13 cellular contexts compared by ENCODE assay signal in the genomic region with DNA sequence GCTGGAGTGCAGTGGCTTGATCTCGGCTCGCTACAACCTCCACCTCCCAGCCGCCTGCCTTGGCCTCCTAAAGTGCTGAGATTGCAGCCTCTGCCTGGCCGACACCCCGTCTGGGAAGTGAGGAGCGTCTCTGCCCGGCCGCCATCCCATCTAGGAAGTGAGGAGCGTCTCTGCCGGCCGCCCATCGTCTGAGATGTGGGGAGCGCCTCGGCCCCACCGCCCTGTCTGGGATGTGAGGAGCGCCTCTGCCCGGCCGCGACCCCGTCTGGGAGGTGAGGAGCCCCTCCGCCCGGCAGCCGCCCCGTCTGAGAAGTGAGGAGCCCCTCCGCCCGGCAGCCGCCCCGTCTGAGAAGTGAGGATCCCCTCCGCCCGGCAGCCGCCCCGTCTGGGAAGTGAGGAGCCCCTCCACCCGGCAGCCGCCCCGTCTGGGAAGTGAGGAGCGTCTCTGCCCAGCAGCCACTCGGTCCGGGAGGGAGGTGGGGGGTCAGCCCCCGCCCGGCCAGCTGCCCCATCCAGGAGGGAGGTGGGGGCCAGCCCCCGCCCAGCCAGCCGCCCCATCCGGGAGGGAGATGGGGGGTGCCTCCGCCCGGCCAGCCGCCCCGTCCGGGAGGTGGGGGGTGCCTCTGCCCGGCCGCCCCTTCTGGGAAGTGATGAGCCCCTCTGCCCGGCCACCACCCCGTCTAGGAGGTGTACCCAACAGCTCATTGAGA. TPM values are rescaled to one million over a fixed set of nuclear protein-coding genes. Genes with fewer than 3 reads are reported as not detected.
DNase-seq lines count a peak whose midpoint lies in the region; ATAC-seq, FAIRE-seq and TF ChIP-seq lines count a peak whose summit lies in the region.
"Not testable (repeated sequence)": the region's sequence is repeated elsewhere in the genome, so short reads cannot be mapped to it uniquely, and the experiment has no call there.
"Had no signal": no experiment of that assay in that cellular context is flagged by ENCODE, and none has a peak within 500 bp of the region (broad histone marks: within the 10 kb centered on the region; RNA-seq: fewer than 3 reads in every experiment).

No MANE protein-coding gene starts in this region.

- not testable (repeated sequence) for TF ChIP-seq EP300 in A549 (IDR thresholded peaks at IDR 0.05)

- CTCF ChIA-PET in A549 (lab: Yijun Ruan, JAX), result not testable (repeated sequence)

- POLR2A ChIA-PET in A549 (lab: Yijun Ruan, JAX), result not testable (repeated sequence)

- intact Hi-C loops in left ventricle myocardium inferior (cut with micrococcal nuclease); kidney (cut with DNase I): not testable (repeated sequence)

- not testable (repeated sequence) for H3K4me3 Mint-ChIP-seq in endodermal cell

- H3K27me3 ChIP-seq in endodermal cell (ENCODE audit: control insufficient read depth, insufficient read depth, low read length, poor library complexity, severe bottlenecking); left ventricle myocardium inferior (ENCODE audit: low read depth): not testable (repeated sequence)

- H3K27me3 Mint-ChIP-seq in endodermal cell (ENCODE audit: insufficient read depth), result not testable (repeated sequence)

- not testable (repeated sequence) for H3K9ac ChIP-seq in endodermal cell (ENCODE audit: extremely low read depth, low read length, poor library complexity, severe bottlenecking); kidney (ENCODE audit: low read length in 2 of 2)

- WGBS in A549 (ENCODE audit: missing lambda C conversion rate), result 93% methylated on average over 22 of the region's 52 CpGs
- WGBS in endodermal cell (ENCODE audit: insufficient coverage in 1 of 2, insufficient read length in 1 of 2), 2 experiments, result 90 to 94% methylated on average over 17 to 52 of the region's 52 CpGs

- not testable (repeated sequence) for H3K4me3 ChIP-seq in A549; endodermal cell (ENCODE audit: low read length); left ventricle myocardium inferior; kidney (ENCODE audit: low read length in 2 of 2)

- not testable (repeated sequence) for H3K4me1 Mint-ChIP-seq in endodermal cell

- TF ChIP-seq RAD21 in A549 (conservative IDR thresholded peaks at IDR 0.05 in 1 of 2, IDR thresholded peaks at IDR 0.05 in 1 of 2), result not testable (repeated sequence)

- peaks cover 52% of the 10 kb centered on the region for H3K36me3 ChIP-seq in endodermal cell (ENCODE audit: control insufficient read depth, insufficient read depth, low read length)
- peaks cover 46% of the 10 kb centered on the region for H3K36me3 ChIP-seq in left ventricle myocardium inferior
- H3K36me3 ChIP-seq in kidney (ENCODE audit: control insufficient read depth in 1 of 2, insufficient read depth in 2 of 2, low read length in 2 of 2), result not testable (repeated sequence)

- H3K27ac ChIP-seq in A549 (peak overlapping the region; percentile 25 to 58; a peak in 4 of 6 replicates), VCaP (peak overlapping the region; percentile 65), left ventricle myocardium inferior (replicated peaks) (peak overlapping the region; percentile 48)
- H3K27ac ChIP-seq in endodermal cell (ENCODE audit: low read depth, low read length); kidney (ENCODE audit: low read depth in 2 of 2, low read length in 2 of 2): not testable (repeated sequence)

- not testable (repeated sequence) for H3K4me2 ChIP-seq in A549

- TF ChIP-seq POLR2A in A549 (IDR thresholded peaks at IDR 0.05; ENCODE audit: low read length), result not testable (repeated sequence)

- H3K9me3 ChIP-seq in A549 (peaks cover 11% of the 10 kb centered on the region), endodermal cell (ENCODE audit: control insufficient read depth, low read length) (peaks cover 58% of the 10 kb centered on the region)
- not testable (repeated sequence) for H3K9me3 ChIP-seq in left ventricle myocardium inferior (replicated peaks); kidney (ENCODE audit: control insufficient read depth in 1 of 2, low read length in 2 of 2)

- H3K9me3 Mint-ChIP-seq in endodermal cell, result peaks cover 69% of the 10 kb centered on the region

- not testable (repeated sequence) for TF ChIP-seq CTCF in A549 (IDR thresholded peaks at IDR 0.05); VCaP (conservative IDR thresholded peaks at IDR 0.05); endodermal cell (conservative IDR thresholded peaks at IDR 0.05); left ventricle myocardium inferior (IDR thresholded peaks at IDR 0.05; ENCODE audit: borderline replicate concordance); kidney (IDR thresholded peaks at IDR 0.05; ENCODE audit: borderline replicate concordance, extremely low read depth, insufficient read depth)

- H3K36me3 Mint-ChIP-seq in endodermal cell (ENCODE audit: low read depth), result peaks cover 74% of the 10 kb centered on the region

- not testable (repeated sequence) for DNase-seq in A549 (ENCODE audit: low read depth in 1 of 2, low spot score in 1 of 2); endodermal cell; left ventricle myocardium inferior
- peak; percentile 61 for DNase-seq in kidney

- ATAC-seq in A549, result not testable (repeated sequence)

- peak overlapping the region; percentile 75 for H3K27ac Mint-ChIP-seq in endodermal cell

- H3K4me1 ChIP-seq in A549, result peaks cover 20% of the 10 kb centered on the region
- not testable (repeated sequence) for H3K4me1 ChIP-seq in endodermal cell (ENCODE audit: control insufficient read depth, insufficient read depth, low read length); kidney (ENCODE audit: control insufficient read depth in 1 of 2, insufficient read depth in 1 of 2, low read depth in 1 of 2, low read length in 2 of 2)
- peaks cover 20% of the 10 kb centered on the region for H3K4me1 ChIP-seq in left ventricle myocardium inferior

- FAIRE-seq in A549 (lab: Jason Lieb, UNC); kidney (lab: Jason Lieb, UNC): not testable (repeated sequence)

RNA-seq across cellular contexts. Expression of a gene that starts 45.1 kb away (rescaled TPM):
- 0.05 and 0.07 TPM in 2 replicates for polyA plus RNA-seq in A549 (2011; rRNA removed)
- polyA plus RNA-seq in A549 (2012; cell fraction: cytosol; rRNA removed), result not detected in 2 replicates
- polyA plus RNA-seq in A549 (2012; cell fraction: nucleus; rRNA removed), result not detected in 2 replicates
- not detected in 3 replicates for polyA plus RNA-seq in A549 (2017; fragmentation: RNase III; extraction: RNeasy Plus Mini Kit Qiagen cat#74134 plus additional on column Dnase treatment)
- polyA minus RNA-seq in A549 (2011; rRNA and poly(A)+ RNA removed), result not detected in 2 replicates
- total RNA-seq in endodermal cell, result not detected
- not detected for polyA plus RNA-seq in endodermal cell (2013, experiment 1 of 2)
- not detected for polyA plus RNA-seq in endodermal cell (2013, experiment 2 of 2)
- total RNA-seq in left ventricle myocardium inferior, result not detected
- total RNA-seq in kidney, result 0.60 TPM
- polyA plus RNA-seq in kidney (ENCODE audit: insufficient read depth, low read depth, low replicate concordance), result not detected
- total RNA-seq: A172; A673; CD4-positive, alpha-beta memory T cell; CD4-positive, CD25-positive, alpha-beta regulatory T cell; Daoy; G401 had no signal

RNA-seq across cellular contexts. Expression of a gene that starts 57.2 kb away (rescaled TPM):
- polyA plus RNA-seq in A549 (2011; rRNA removed) (2.0 and 2.9 TPM in 2 replicates), A549 (2017; fragmentation: RNase III; extraction: RNeasy Plus Mini Kit Qiagen cat#74134 plus additional on column Dnase treatment) (1.3 to 1.5 TPM (median 1.5 TPM) in 3 replicates), kidney (ENCODE audit: insufficient read depth, low read depth, low replicate concordance) (659 TPM)
- 0.22 and 0.52 TPM in 2 replicates for polyA plus RNA-seq in A549 (2012; cell fraction: cytosol; rRNA removed)
- 0.26 and 0.64 TPM in 2 replicates for polyA plus RNA-seq in A549 (2012; cell fraction: nucleus; rRNA removed)
- polyA minus RNA-seq in A549 (2011; rRNA and poly(A)+ RNA removed), result 0.62 TPM in 1 of 2 replicates, not detected in the other
- total RNA-seq in endodermal cell (10 to 100 TPM; 47.2 to 51.8 TPM), left ventricle myocardium inferior (0.16 TPM), kidney (152 TPM)
- polyA plus RNA-seq in endodermal cell (2013, experiment 1 of 2), result 12.6 TPM
- polyA plus RNA-seq in endodermal cell (2013, experiment 2 of 2), result 13.9 TPM
- total RNA-seq: CD4-positive, alpha-beta memory T cell; CD4-positive, CD25-positive, alpha-beta regulatory T cell; CD8-positive, alpha-beta memory T cell had no signal
- polyA plus RNA-seq: CD14-positive monocyte had no signal

RNA-seq across cellular contexts. Expression of a gene that starts 59.5 kb away (rescaled TPM):
- polyA plus RNA-seq in A549 (2011; rRNA removed) (18.4 and 18.8 TPM in 2 replicates), A549 (2017; fragmentation: RNase III; extraction: RNeasy Plus Mini Kit Qiagen cat#74134 plus additional on column Dnase treatment) (8.5 to 9.3 TPM (median 9.2 TPM) in 3 replicates), kidney (ENCODE audit: insufficient read depth, low read depth, low replicate concordance) (12.3 TPM)
- polyA plus RNA-seq in A549 (2012; cell fraction: cytosol; rRNA removed), result 3.8 and 4.3 TPM in 2 replicates
- polyA plus RNA-seq in A549 (2012; cell fraction: nucleus; rRNA removed), result 4.0 and 6.1 TPM in 2 replicates
- polyA minus RNA-seq in A549 (2011; rRNA and poly(A)+ RNA removed), result 10.3 and 11.9 TPM in 2 replicates
- total RNA-seq in endodermal cell (10 to 100 TPM; 17.7 to 19.3 TPM), left ventricle myocardium inferior (51.1 TPM), kidney (18.0 TPM)
- polyA plus RNA-seq in endodermal cell (2013, experiment 1 of 2), result 8.6 TPM
- polyA plus RNA-seq in endodermal cell (2013, experiment 2 of 2), result 9.9 TPM

RNA-seq across cellular contexts. Expression of a gene that starts 59.6 kb away (rescaled TPM):
- polyA plus RNA-seq in A549 (2011; rRNA removed), result 58.3 and 65.0 TPM in 2 replicates
- polyA plus RNA-seq in A549 (2012; cell fraction: cytosol; rRNA removed), result 29.7 and 30.5 TPM in 2 replicates
- 21.2 and 28.0 TPM in 2 replicates for polyA plus RNA-seq in A549 (2012; cell fraction: nucleus; rRNA removed)
- 26.9 to 29.5 TPM (median 28.1 TPM) in 3 replicates for polyA plus RNA-seq in A549 (2017; fragmentation: RNase III; extraction: RNeasy Plus Mini Kit Qiagen cat#74134 plus additional on column Dnase treatment)
- 58.5 and 59.1 TPM in 2 replicates for polyA minus RNA-seq in A549 (2011; rRNA and poly(A)+ RNA removed)
- 10 to 100 TPM; 32.7 to 37.9 TPM for total RNA-seq in endodermal cell
- polyA plus RNA-seq in endodermal cell (2013, experiment 1 of 2), result 34.2 TPM
- 27.8 TPM for polyA plus RNA-seq in endodermal cell (2013, experiment 2 of 2)
- total RNA-seq in left ventricle myocardium inferior, result 13.4 TPM
- total RNA-seq in kidney, result 30.0 TPM
- polyA plus RNA-seq in kidney (ENCODE audit: insufficient read depth, low read depth, low replicate concordance), result 16.1 TPM

Comparison
In these comparisons a context has a peak if more than half of its experiments do, and no peak if none do; other contexts are left out.
1. RNA of a gene that starts 57.2 kb away (total RNA-seq): 152 TPM in kidney (single experiment) and 47.2 to 51.8 TPM in endodermal cell; 0.16 TPM in left ventricle myocardium inferior (single experiment); every median in the first group is over 10 times any median in the second.